Comparison of ENCODE assay signal across 8 cellular contexts in genomic region chr19:1105217-1105872, GRCh38. TPM values are rescaled to one million over a fixed set of nuclear protein-coding genes. Genes with fewer than 3 reads are reported as not detected.
DNase-seq lines count a peak whose midpoint lies in the region; ATAC-seq, FAIRE-seq and TF ChIP-seq lines count a peak whose summit lies in the region.

No MANE protein-coding gene starts in this region.

- H3K27me3 Mint-ChIP-seq in activated CD4-positive, alpha-beta T cell treated with anti-CD3 and anti-CD28 coated beads, Interleukin-2, amount 10 ng/mL, durations not matched to agents 24 days and 14 days, result no peaks in the 10 kb centered on the region

- no peaks in the 10 kb centered on the region for H4K20me1 ChIP-seq in keratinocyte (ENCODE audit: control insufficient read depth, extremely low read depth, insufficient read depth, low read length)

- H3K4me1 ChIP-seq in adipocyte (ENCODE audit: control insufficient read depth, insufficient read depth, low read length) (peaks cover 33% of the 10 kb centered on the region), keratinocyte (ENCODE audit: control insufficient read depth, extremely low read depth, insufficient read depth, low read length) (peaks cover 26% of the 10 kb centered on the region)

- H3K27ac ChIP-seq in keratinocyte (ENCODE audit: control insufficient read depth, insufficient read depth, low read length) (peak overlapping the region; percentile 63), temporal lobe (ENCODE audit: low read depth, low read length) (peak overlapping the region; percentile 56)

- H3K9me1 ChIP-seq in keratinocyte (ENCODE audit: control insufficient read depth, extremely low read depth, insufficient read depth, low read length), result no peaks in the 10 kb centered on the region

- TF ChIP-seq CTCF in keratinocyte (optimal IDR thresholded peaks at IDR 0.05 in 1 of 3, IDR thresholded peaks at IDR 0.05 in 1 of 3, conservative IDR thresholded peaks at IDR 0.05 in 1 of 3; ENCODE audit: extremely low read depth in 1 of 3, insufficient read depth in 2 of 3, low read length in 3 of 3), result no peak

- DNase-seq in activated CD4-positive, alpha-beta T cell treated with anti-CD3 and anti-CD28 coated beads, Interleukin-2, amount 10 ng/mL, durations not matched to agents 24 days and 14 days, result peak; percentile 67
- DNase-seq in activated CD4-positive, alpha-beta T cell treated with anti-CD3 and anti-CD28 coated beads, Interleukin-2, amount 50 U/mL, for 4 hours, result no peak
- peak; percentile 28 for DNase-seq in adipocyte (ENCODE audit: low read depth)
- no peak for DNase-seq in keratinocyte (ENCODE audit: low read depth, low spot score)
- no peak for DNase-seq in NCI-H2081 treated with DMSO at 0.1 percent for 48 hours (lab: John Stamatoyannopoulos, UW)
- no peak for DNase-seq in left lobe of liver (ENCODE audit: low spot score)
- no peak for DNase-seq in NCI-H2029 treated with DMSO at 0.1 percent for 48 hours (lab: John Stamatoyannopoulos, UW)

- H3K36me3 Mint-ChIP-seq in activated CD4-positive, alpha-beta T cell treated with anti-CD3 and anti-CD28 coated beads, Interleukin-2, amount 10 ng/mL, durations not matched to agents 24 days and 14 days (ENCODE audit: low read depth), result peaks cover 15% of the 10 kb centered on the region

- intact Hi-C loops in activated CD4-positive, alpha-beta T cell treated with anti-CD3 and anti-CD28 coated beads, Interleukin-2, amount 10 ng/mL, durations not matched to agents 24 days and 14 days (cut with micrococcal nuclease), result no loop called here

- dilution Hi-C loops in keratinocyte (cut with MboI; ENCODE audit: extremely low pct_ligation_motif_present, low sequenced_read_pairs), result no loop called here

- no peaks in the 10 kb centered on the region for H3K9me3 ChIP-seq in adipocyte (ENCODE audit: control insufficient read depth, low read length)
- H3K9me3 ChIP-seq in keratinocyte (ENCODE audit: control insufficient read depth, low read depth, low read length), result no peaks in the 10 kb centered on the region

- H3K27ac Mint-ChIP-seq in activated CD4-positive, alpha-beta T cell treated with anti-CD3 and anti-CD28 coated beads, Interleukin-2, amount 10 ng/mL, durations not matched to agents 24 days and 14 days, result peak overlapping the region; percentile 25

- H3K9ac ChIP-seq in adipocyte (ENCODE audit: low read length), result peak overlapping the region; percentile 97
- H3K9ac ChIP-seq in keratinocyte (ENCODE audit: control insufficient read depth, extremely low read depth, insufficient read depth, low read length), result peak overlapping the region; percentile 81

- no peak overlapping the region for H2AFZ ChIP-seq in keratinocyte (ENCODE audit: control insufficient read depth, low read length)

- no peaks in the 10 kb centered on the region for H3K9me3 Mint-ChIP-seq in activated CD4-positive, alpha-beta T cell treated with anti-CD3 and anti-CD28 coated beads, Interleukin-2, amount 10 ng/mL, durations not matched to agents 24 days and 14 days

- peak overlapping the region; percentile 81 for H3K4me2 ChIP-seq in keratinocyte (ENCODE audit: control insufficient read depth, extremely low read depth, insufficient read depth, low read depth, low read length)

- H3K4me3 ChIP-seq in adipocyte (ENCODE audit: low read length) (peak overlapping the region; percentile 92), keratinocyte (ENCODE audit: control insufficient read depth in 2 of 3, extremely low read depth in 1 of 3, insufficient read depth in 2 of 3, low read depth in 1 of 3, low read length in 3 of 3) (peak overlapping the region; percentile 54 to 73 (median 72))

- peaks cover 20% of the 10 kb centered on the region for H3K4me1 Mint-ChIP-seq in activated CD4-positive, alpha-beta T cell treated with anti-CD3 and anti-CD28 coated beads, Interleukin-2, amount 10 ng/mL, durations not matched to agents 24 days and 14 days

- ATAC-seq in left lobe of liver, result no peak

- H3K4me3 Mint-ChIP-seq in activated CD4-positive, alpha-beta T cell treated with anti-CD3 and anti-CD28 coated beads, Interleukin-2, amount 10 ng/mL, durations not matched to agents 24 days and 14 days, result peak overlapping the region; percentile 75

- peaks cover 2% of the 10 kb centered on the region for H3K79me2 ChIP-seq in keratinocyte (ENCODE audit: control insufficient read depth, insufficient read depth, low read length)

- H3K36me3 ChIP-seq in adipocyte (ENCODE audit: control insufficient read depth, insufficient read depth, low read length, severe bottlenecking) (peaks cover 28% of the 10 kb centered on the region), keratinocyte (ENCODE audit: control insufficient read depth in 2 of 2, extremely low read depth in 1 of 2, insufficient read depth in 2 of 2, low read length in 2 of 2) (peaks cover 8 to 12% of the 10 kb centered on the region in 2 experiments)

- no peaks in the 10 kb centered on the region for H3K27me3 ChIP-seq in adipocyte (replicated peaks; ENCODE audit: control insufficient read depth, insufficient read depth, low read length)
- H3K27me3 ChIP-seq in keratinocyte (ENCODE audit: control insufficient read depth, extremely low read depth, insufficient read depth, low read length), result no peaks in the 10 kb centered on the region

- no peak for FAIRE-seq in keratinocyte (lab: Jason Lieb, UNC)

RNA-seq across cellular contexts. Expression of gene GPX4, which starts 1.6 kb away (rescaled TPM):
- 225 and 239 TPM in 2 replicates for total RNA-seq in activated CD4-positive, alpha-beta T cell treated with anti-CD3 and anti-CD28 coated beads, Interleukin-2, amount 10 ng/mL, durations not matched to agents 24 days and 14 days
- 193 to 279 TPM (median 243 TPM) in 3 replicates for polyA plus RNA-seq in keratinocyte
- 60.6 TPM for polyA plus RNA-seq in keratinocyte (2011; ENCODE audit: low read depth)
- polyA plus RNA-seq in keratinocyte (2011; cell fraction: cytosol; rRNA removed), result 222 and 463 TPM in 2 replicates
- 106 and 126 TPM in 2 replicates for polyA plus RNA-seq in keratinocyte (2011; cell fraction: nucleus; rRNA removed)
- polyA plus RNA-seq in keratinocyte (2012; ENCODE audit: low replicate concordance), result 311 and 442 TPM in 2 replicates
- 86.1 to 197 TPM (median 110 TPM) in 3 replicates for polyA minus RNA-seq in keratinocyte
- polyA minus RNA-seq in keratinocyte (2011; cell fraction: cytosol; rRNA and poly(A)+ RNA removed), result 240 TPM
- polyA minus RNA-seq in keratinocyte (2011; cell fraction: nucleus; rRNA and poly(A)+ RNA removed), result 33.0 and 50.3 TPM in 2 replicates
- total RNA-seq in temporal lobe (95.9 TPM), left lobe of liver (247 TPM)

RNA-seq across cellular contexts. Expression of gene POLR2E, which starts 10.2 kb away (rescaled TPM):
- 273 and 274 TPM in 2 replicates for total RNA-seq in activated CD4-positive, alpha-beta T cell treated with anti-CD3 and anti-CD28 coated beads, Interleukin-2, amount 10 ng/mL, durations not matched to agents 24 days and 14 days
- 178 to 229 TPM (median 200 TPM) in 3 replicates for polyA plus RNA-seq in keratinocyte
- polyA plus RNA-seq in keratinocyte (2011; ENCODE audit: low read depth), result 36.7 TPM
- polyA plus RNA-seq in keratinocyte (2011; cell fraction: cytosol; rRNA removed), result 91.1 and 188 TPM in 2 replicates
- 67.8 and 76.3 TPM in 2 replicates for polyA plus RNA-seq in keratinocyte (2011; cell fraction: nucleus; rRNA removed)
- polyA plus RNA-seq in keratinocyte (2012; ENCODE audit: low replicate concordance), result 121 and 290 TPM in 2 replicates
- polyA minus RNA-seq in keratinocyte, result 137 to 213 TPM (median 150 TPM) in 3 replicates
- 236 TPM for polyA minus RNA-seq in keratinocyte (2011; cell fraction: cytosol; rRNA and poly(A)+ RNA removed)
- polyA minus RNA-seq in keratinocyte (2011; cell fraction: nucleus; rRNA and poly(A)+ RNA removed), result 34.9 and 42.6 TPM in 2 replicates
- 31.0 TPM for total RNA-seq in temporal lobe
- total RNA-seq in left lobe of liver, result 143 TPM

RNA-seq across cellular contexts. Expression of gene ARHGAP45, which starts 38.4 kb away (rescaled TPM):
- total RNA-seq in activated CD4-positive, alpha-beta T cell treated with anti-CD3 and anti-CD28 coated beads, Interleukin-2, amount 10 ng/mL, durations not matched to agents 24 days and 14 days, result 176 and 183 TPM in 2 replicates
- polyA plus RNA-seq in keratinocyte, result 0.56 to 1.3 TPM (median 1.1 TPM) in 3 replicates
- polyA plus RNA-seq in keratinocyte (2011; ENCODE audit: low read depth), result 0.85 TPM
- 0.33 and 1.3 TPM in 2 replicates for polyA plus RNA-seq in keratinocyte (2011; cell fraction: cytosol; rRNA removed)
- polyA plus RNA-seq in keratinocyte (2011; cell fraction: nucleus; rRNA removed), result 1.5 and 2.9 TPM in 2 replicates
- 3.3 and 7.0 TPM in 2 replicates for polyA plus RNA-seq in keratinocyte (2012; ENCODE audit: low replicate concordance)
- polyA minus RNA-seq in keratinocyte, result 0.51 to 3.4 TPM (median 1.3 TPM) in 3 replicates
- polyA minus RNA-seq in keratinocyte (2011; cell fraction: cytosol; rRNA and poly(A)+ RNA removed), result 6.5 TPM
- polyA minus RNA-seq in keratinocyte (2011; cell fraction: nucleus; rRNA and poly(A)+ RNA removed), result 1.4 and 3.4 TPM in 2 replicates
- total RNA-seq in temporal lobe, result 3.7 TPM
- 5.1 TPM for total RNA-seq in left lobe of liver

Comparison
In these comparisons a context has a peak if more than half of its experiments do, and no peak if none do; other contexts are left out.
1. DNase-seq: peak in activated CD4-positive, alpha-beta T cell treated with anti-CD3 and anti-CD28 coated beads, Interleukin-2, amount 10 ng/mL, durations not matched to agents 24 days and 14 days (single experiment) and adipocyte (single experiment); none in activated CD4-positive, alpha-beta T cell treated with anti-CD3 and anti-CD28 coated beads, Interleukin-2, amount 50 U/mL, for 4 hours (0 of 2), keratinocyte (single experiment), NCI-H2081 treated with DMSO at 0.1 percent for 48 hours (single experiment), left lobe of liver (single experiment) and NCI-H2029 treated with DMSO at 0.1 percent for 48 hours (single experiment).
2. RNA of gene ARHGAP45, which starts 38.4 kb away (total RNA-seq): 176 to 183 TPM in activated CD4-positive, alpha-beta T cell treated with anti-CD3 and anti-CD28 coated beads, Interleukin-2, amount 10 ng/mL, durations not matched to agents 24 days and 14 days; 5.1 TPM in left lobe of liver (single experiment) and 3.7 TPM in temporal lobe (single experiment); every median in the first group is over 10 times any median in the second.